Comparison of ENCODE assay signal across 18 cellular contexts in genomic region chr16:4931381-4931780, GRCh38. TPM values are rescaled to one million over a fixed set of nuclear protein-coding genes. Genes with fewer than 3 reads are reported as not detected.
DNase-seq lines count a peak whose midpoint lies in the region; ATAC-seq, FAIRE-seq and TF ChIP-seq lines count a peak whose summit lies in the region.
"Had no signal": no experiment of that assay in that cellular context is flagged by ENCODE, and none has a peak within 500 bp of the region (broad histone marks: within the 10 kb centered on the region; RNA-seq: fewer than 3 reads in every experiment).

No MANE protein-coding gene starts in this region.

- no peak overlapping the region for H3K4me3 Mint-ChIP-seq in activated T-helper 2 cell treated with anti-CD3 and anti-CD28 coated beads, Interferon-gamma antibody, Interleukin-2, Interleukin-4, amounts not matched to agents 10 μg/mL and 5 μg/mL and 100 μg/mL, durations not matched to agents 14 hours and 24 hours and 36 hours (ENCODE audit: low read depth)
- H3K4me3 Mint-ChIP-seq: CD8-positive, alpha-beta memory T cell; HFFc6 had no signal

- H3K36me3 Mint-ChIP-seq in activated T-helper 2 cell treated with anti-CD3 and anti-CD28 coated beads, Interferon-gamma antibody, Interleukin-2, Interleukin-4, amounts not matched to agents 10 μg/mL and 5 μg/mL and 100 μg/mL, durations not matched to agents 14 hours and 24 hours and 36 hours (ENCODE audit: low read depth), result no peaks in the 10 kb centered on the region

- no peak for TF ChIP-seq EP300 in suprapubic skin (IDR thresholded peaks at IDR 0.05)

- H3K27me3 ChIP-seq in NT2/D1 (ENCODE audit: insufficient read depth, insufficient read length), result no peaks in the 10 kb centered on the region
- H3K27me3 ChIP-seq in keratinocyte (ENCODE audit: control insufficient read depth, extremely low read depth, insufficient read depth, low read length), result no peaks in the 10 kb centered on the region
- H3K27me3 ChIP-seq in suprapubic skin, result no peaks in the 10 kb centered on the region

- H3K27ac ChIP-seq in epithelial cell of prostate, result peak overlapping the region; percentile 25
- no peak overlapping the region for H3K27ac ChIP-seq in keratinocyte (ENCODE audit: control insufficient read depth, insufficient read depth, low read length)
- peak overlapping the region; percentile 52 for H3K27ac ChIP-seq in suprapubic skin
- H3K27ac ChIP-seq: BLaER1, HL-60 had no signal

- TF ChIP-seq CTCF in keratinocyte (optimal IDR thresholded peaks at IDR 0.05 in 1 of 3, IDR thresholded peaks at IDR 0.05 in 1 of 3, conservative IDR thresholded peaks at IDR 0.05 in 1 of 3; ENCODE audit: extremely low read depth in 1 of 3, insufficient read depth in 2 of 3, low read length in 3 of 3), result no peak
- TF ChIP-seq CTCF in suprapubic skin (IDR thresholded peaks at IDR 0.05), result no peak

- no peak overlapping the region for H3K27ac Mint-ChIP-seq in activated T-helper 2 cell treated with anti-CD3 and anti-CD28 coated beads, Interferon-gamma antibody, Interleukin-2, Interleukin-4, amounts not matched to agents 10 μg/mL and 5 μg/mL and 100 μg/mL, durations not matched to agents 14 hours and 24 hours and 36 hours
- H3K27ac Mint-ChIP-seq: HFFc6 had no signal

- peaks cover 23% of the 10 kb centered on the region for H3K79me2 ChIP-seq in keratinocyte (ENCODE audit: control insufficient read depth, insufficient read depth, low read length)

- no peaks in the 10 kb centered on the region for H3K9me1 ChIP-seq in keratinocyte (ENCODE audit: control insufficient read depth, extremely low read depth, insufficient read depth, low read length)

- no peaks in the 10 kb centered on the region for H3K4me1 Mint-ChIP-seq in activated T-helper 2 cell treated with anti-CD3 and anti-CD28 coated beads, Interferon-gamma antibody, Interleukin-2, Interleukin-4, amounts not matched to agents 10 μg/mL and 5 μg/mL and 100 μg/mL, durations not matched to agents 14 hours and 24 hours and 36 hours (ENCODE audit: low read depth)

- H3K9me3 ChIP-seq in NT2/D1 (ENCODE audit: insufficient read depth, low read length) (peaks cover 12% of the 10 kb centered on the region), keratinocyte (ENCODE audit: control insufficient read depth, low read depth, low read length) (peaks cover 7% of the 10 kb centered on the region), suprapubic skin (peaks cover 6% of the 10 kb centered on the region)

- peaks cover 10% of the 10 kb centered on the region for H3K27me3 Mint-ChIP-seq in activated T-helper 2 cell treated with anti-CD3 and anti-CD28 coated beads, Interferon-gamma antibody, Interleukin-2, Interleukin-4, amounts not matched to agents 10 μg/mL and 5 μg/mL and 100 μg/mL, durations not matched to agents 14 hours and 24 hours and 36 hours (ENCODE audit: low read depth)

- dilution Hi-C loops in keratinocyte (cut with MboI; ENCODE audit: extremely low pct_ligation_motif_present, low sequenced_read_pairs), result no loop called here

- H3K4me1 ChIP-seq in NT2/D1 (ENCODE audit: insufficient read depth, insufficient read length), result peaks cover 15% of the 10 kb centered on the region
- peaks cover 23% of the 10 kb centered on the region for H3K4me1 ChIP-seq in keratinocyte (ENCODE audit: control insufficient read depth, extremely low read depth, insufficient read depth, low read length)
- peaks cover 64% of the 10 kb centered on the region for H3K4me1 ChIP-seq in suprapubic skin
- H3K4me1 ChIP-seq: BLaER1 had no signal

- FAIRE-seq in keratinocyte (lab: Jason Lieb, UNC), result no peak
- FAIRE-seq: GM19239 had no signal

- WGBS in suprapubic skin, result 52% methylated on average over 10 of the region's 11 CpGs

- H4K20me1 ChIP-seq in keratinocyte (ENCODE audit: control insufficient read depth, extremely low read depth, insufficient read depth, low read length), result no peaks in the 10 kb centered on the region

- H3K36me3 ChIP-seq in NT2/D1 (ENCODE audit: insufficient read depth, insufficient read length, low read length), result peaks cover 5% of the 10 kb centered on the region
- peaks cover 7 to 8% of the 10 kb centered on the region in 2 experiments for H3K36me3 ChIP-seq in keratinocyte (ENCODE audit: control insufficient read depth in 2 of 2, extremely low read depth in 1 of 2, insufficient read depth in 2 of 2, low read length in 2 of 2)
- H3K36me3 ChIP-seq in suprapubic skin, result peaks cover 28% of the 10 kb centered on the region
- H3K36me3 ChIP-seq: BLaER1 had no signal

- peak overlapping the region; percentile 57 for H3K4me2 ChIP-seq in keratinocyte (ENCODE audit: control insufficient read depth, extremely low read depth, insufficient read depth, low read depth, low read length)
- H3K4me2 ChIP-seq: BLaER1 had no signal

- no peak for TF ChIP-seq POLR2A in suprapubic skin (IDR thresholded peaks at IDR 0.05)

- peaks cover 10% of the 10 kb centered on the region for H3K9me3 Mint-ChIP-seq in activated T-helper 2 cell treated with anti-CD3 and anti-CD28 coated beads, Interferon-gamma antibody, Interleukin-2, Interleukin-4, amounts not matched to agents 10 μg/mL and 5 μg/mL and 100 μg/mL, durations not matched to agents 14 hours and 24 hours and 36 hours

- H3K9ac ChIP-seq in NT2/D1 (ENCODE audit: insufficient read length, low read depth) (peak overlapping the region; percentile 1), keratinocyte (ENCODE audit: control insufficient read depth, extremely low read depth, insufficient read depth, low read length) (no peak overlapping the region)
- H3K9ac ChIP-seq: BLaER1 had no signal

- H3K4me3 ChIP-seq in NT2/D1 (ENCODE audit: insufficient read length, low read depth) (no peak overlapping the region), keratinocyte (ENCODE audit: control insufficient read depth in 2 of 3, extremely low read depth in 1 of 3, insufficient read depth in 2 of 3, low read depth in 1 of 3, low read length in 3 of 3) (peak overlapping the region in 1 of 3 experiments; percentile 7), suprapubic skin (no peak overlapping the region)
- H3K4me3 ChIP-seq: BLaER1 had no signal

- ATAC-seq in HG03469 (IDR thresholded peaks at IDR 0.05; ENCODE audit: unreplicated experiment), result no peak

- DNase-seq in NT2/D1 (ENCODE audit: low read depth, low spot score) (no peak), epithelial cell of prostate (ENCODE audit: low read depth, low spot score) (no peak), keratinocyte (ENCODE audit: low read depth, low spot score) (no peak), suprapubic skin (ENCODE audit: low spot score in 2 of 2) (no peak)
- DNase-seq in activated T-helper 2 cell treated with anti-CD3 and anti-CD28 coated beads, Interferon-gamma antibody, Interleukin-2, Interleukin-4, amounts not matched to agents 10 μg/mL and 5 μg/mL and 100 μg/mL, durations not matched to agents 14 hours and 24 hours and 36 hours (ENCODE audit: low spot score), result no peak
- DNase-seq in activated CD8-positive, alpha-beta memory T cell treated with anti-CD3 and anti-CD28 coated beads, Interleukin-2, amount 50 U/mL, for 48 hours, result no peak
- DNase-seq: 8988T; AML-193; Caco-2; CD8-positive, alpha-beta memory T cell; GF-D8; HCEC 1CT; HFFc6 had no signal

- intact Hi-C loops in activated T-helper 2 cell treated with anti-CD3 and anti-CD28 coated beads, Interferon-gamma antibody, Interleukin-2, Interleukin-4, amounts not matched to agents 10 μg/mL and 5 μg/mL and 100 μg/mL, durations not matched to agents 14 hours and 24 hours and 36 hours (cut with micrococcal nuclease), result no loop called here

- H2AFZ ChIP-seq in keratinocyte (ENCODE audit: control insufficient read depth, low read length), result peak overlapping the region; percentile 64

RNA-seq across cellular contexts. Expression of gene PPL, which starts 5.6 kb away (rescaled TPM):
- polyA plus RNA-seq in keratinocyte, result 23.5 to 26.6 TPM (median 25.3 TPM) in 3 replicates
- 237 TPM for polyA plus RNA-seq in keratinocyte (2011; ENCODE audit: low read depth)
- polyA plus RNA-seq in keratinocyte (2011; cell fraction: cytosol; rRNA removed), result 12.3 and 19.0 TPM in 2 replicates
- polyA plus RNA-seq in keratinocyte (2011; cell fraction: nucleus; rRNA removed), result 72.2 and 79.3 TPM in 2 replicates
- 50.0 and 150 TPM in 2 replicates for polyA plus RNA-seq in keratinocyte (2012; ENCODE audit: low replicate concordance)
- polyA minus RNA-seq in keratinocyte, result 41.8 to 81.9 TPM (median 44.7 TPM) in 3 replicates
- polyA minus RNA-seq in keratinocyte (2011; cell fraction: cytosol; rRNA and poly(A)+ RNA removed), result 23.4 TPM
- polyA minus RNA-seq in keratinocyte (2011; cell fraction: nucleus; rRNA and poly(A)+ RNA removed), result 53.6 and 54.8 TPM in 2 replicates
- total RNA-seq in suprapubic skin, result 100 to 1,000 TPM; 304 to 377 (median 350) TPM
- not detected in 2 replicates for total RNA-seq in activated T-helper 2 cell treated with anti-CD3 and anti-CD28 coated beads, Interferon-gamma antibody, Interleukin-2, Interleukin-4, amounts not matched to agents 10 μg/mL and 5 μg/mL and 100 μg/mL, durations not matched to agents 14 hours and 24 hours and 36 hours
- total RNA-seq: CD8-positive, alpha-beta memory T cell had no signal

RNA-seq across cellular contexts. Expression of gene SEC14L5, which starts 26.7 kb away (rescaled TPM):
- polyA plus RNA-seq in keratinocyte, result 0.04 to 0.08 TPM in 2 of 3 replicates, not detected in the other
- not detected for polyA plus RNA-seq in keratinocyte (2011; ENCODE audit: low read depth)
- 0.01 TPM in 2 replicates for polyA plus RNA-seq in keratinocyte (2011; cell fraction: cytosol; rRNA removed)
- polyA plus RNA-seq in keratinocyte (2011; cell fraction: nucleus; rRNA removed), result 0.10 TPM in 1 of 2 replicates, not detected in the other
- polyA plus RNA-seq in keratinocyte (2012; ENCODE audit: low replicate concordance), result 0.18 and 0.23 TPM in 2 replicates
- polyA minus RNA-seq in keratinocyte, result not detected in 3 replicates
- not detected for polyA minus RNA-seq in keratinocyte (2011; cell fraction: cytosol; rRNA and poly(A)+ RNA removed)
- polyA minus RNA-seq in keratinocyte (2011; cell fraction: nucleus; rRNA and poly(A)+ RNA removed), result not detected in 2 replicates
- total RNA-seq in suprapubic skin, result 1 to 10 TPM; 1.0 to 1.8 (median 1.4) TPM
- not detected in 2 replicates for total RNA-seq in activated T-helper 2 cell treated with anti-CD3 and anti-CD28 coated beads, Interferon-gamma antibody, Interleukin-2, Interleukin-4, amounts not matched to agents 10 μg/mL and 5 μg/mL and 100 μg/mL, durations not matched to agents 14 hours and 24 hours and 36 hours
- total RNA-seq: CD8-positive, alpha-beta memory T cell; H4; HFFc6 had no signal
- polyA plus RNA-seq: CD8-positive, alpha-beta memory T cell had no signal

Comparison
In these comparisons a context has a peak if more than half of its experiments do, and no peak if none do; other contexts are left out.
1. RNA of gene PPL, which starts 5.6 kb away (total RNA-seq): 304 to 377 TPM in suprapubic skin; not detected in activated T-helper 2 cell treated with anti-CD3 and anti-CD28 coated beads, Interferon-gamma antibody, Interleukin-2, Interleukin-4, amounts not matched to agents 10 μg/mL and 5 μg/mL and 100 μg/mL, durations not matched to agents 14 hours and 24 hours and 36 hours; every median in the first group is over 100 times any median in the second.